16 cellular contexts compared by ENCODE assay signal in the genomic region with DNA sequence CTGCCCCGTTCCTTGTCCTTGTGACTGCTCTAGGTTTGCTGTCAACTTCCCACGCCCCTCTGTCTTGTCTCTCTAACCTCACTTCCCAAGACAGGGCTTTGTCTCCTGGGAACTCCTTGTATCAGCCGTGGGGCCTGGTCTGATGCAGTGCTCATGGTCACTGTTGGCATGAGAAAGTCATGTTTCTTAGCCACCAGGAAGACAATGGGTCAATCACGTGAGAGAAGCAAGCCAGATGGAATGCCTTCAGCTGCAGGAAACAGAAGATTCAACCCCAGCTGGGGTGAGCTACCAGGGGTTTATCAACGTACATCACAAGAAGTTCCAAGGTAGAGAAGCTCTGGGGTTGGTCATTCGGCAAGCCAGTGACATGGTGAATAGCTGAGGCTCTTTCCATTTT.
"Had no signal": no experiment of that assay in that cellular context is flagged by ENCODE, and none has a peak within 500 bp of the region (broad histone marks: within the 10 kb centered on the region; RNA-seq: fewer than 3 reads in every experiment).

No MANE protein-coding gene starts in this region.

- H3K9ac ChIP-seq: neural progenitor cell had no signal

- H3K4me3 Mint-ChIP-seq: activated T-cell treated with anti-CD3 and anti-CD28 coated beads, Interleukin-2, amount 50 U/mL, for 4 hours; central memory CD8-positive, alpha-beta T cell; mesothelial cell of epicardium; naive thymus-derived CD8-positive, alpha-beta T cell; neural progenitor cell; T-cell; T-helper 2 cell treated with Interferon-gamma antibody and Interleukin-4, amounts not matched to agents 5 μg/mL and 100 μg/mL, for 36 hours had no signal

- H3K4me3 ChIP-seq: colonic mucosa, heart right ventricle, lower lobe of right lung, neural progenitor cell, thyroid gland, upper lobe of right lung had no signal

- DNase-seq: activated CD8-positive, alpha-beta memory T cell treated with anti-CD3 and anti-CD28 coated beads, Interleukin-2, amount 50 U/mL, for 48 hours; activated gamma-delta T cell; lower lobe of right lung had no signal

- H3K4me1 ChIP-seq: colonic mucosa, neural progenitor cell, thyroid gland, upper lobe of right lung had no signal

- H3K36me3 ChIP-seq: colonic mucosa, heart right ventricle, lower lobe of right lung, neural progenitor cell, thyroid gland, upper lobe of right lung had no signal

- H3K4me1 Mint-ChIP-seq: central memory CD8-positive, alpha-beta T cell; T-cell had no signal

- H3K9me3 ChIP-seq: colonic mucosa, thyroid gland, upper lobe of right lung had no signal

- H3K27ac Mint-ChIP-seq: mesothelial cell of epicardium; neural progenitor cell; progenitor cell of endocrine pancreas; T-cell; T-helper 2 cell treated with Interferon-gamma antibody and Interleukin-4, amounts not matched to agents 5 μg/mL and 100 μg/mL, for 36 hours had no signal

- H3K27ac ChIP-seq: colonic mucosa, heart right ventricle, lower lobe of right lung, neural progenitor cell, thyroid gland, upper lobe of right lung, VCaP had no signal

- H3K36me3 Mint-ChIP-seq: mesothelial cell of epicardium, neural progenitor cell had no signal
